ENCODE assay signal across 21 cellular contexts in genomic region chr21:34583926-34584563, GRCh38. TPM values are rescaled to one million over a fixed set of nuclear protein-coding genes. Genes with fewer than 3 reads are reported as not detected.
DNase-seq lines count a peak whose midpoint lies in the region; ATAC-seq and TF ChIP-seq lines count a peak whose summit lies in the region.
"Had no signal": no experiment of that assay in that cellular context is flagged by ENCODE, and none has a peak within 500 bp of the region (broad histone marks: within the 10 kb centered on the region; RNA-seq: fewer than 3 reads in every experiment).

No MANE protein-coding gene starts in this region.

- no peaks in the 10 kb centered on the region for H3K36me3 ChIP-seq in left lung
- no peaks in the 10 kb centered on the region for H3K36me3 ChIP-seq in thoracic aorta
- H3K36me3 ChIP-seq: MG63, neural progenitor cell had no signal

- no peak overlapping the region for H3K27ac ChIP-seq in left lung
- H3K27ac ChIP-seq in thoracic aorta, result peak overlapping the region; percentile 15 to 51
- H3K27ac ChIP-seq: neural progenitor cell, VCaP had no signal

- H3K4me1 ChIP-seq in left lung (peaks cover 2 to 13% of the 10 kb centered on the region in 2 donors), thoracic aorta (ENCODE audit: control insufficient read depth in 1 of 2, low read depth in 2 of 2) (peaks cover 6 to 56% of the 10 kb centered on the region in 2 donors)
- H3K4me1 ChIP-seq: neural progenitor cell had no signal

- no peak for DNase-seq in Right ventricle myocardium inferior (ENCODE audit: missing footprints)
- no peak for DNase-seq in cardiac septum (ENCODE audit: low spot score)
- peak; percentile 53 for DNase-seq in fibroblast of the aortic adventitia (ENCODE audit: low read depth)
- DNase-seq in left lung, result no peak
- DNase-seq in thoracic aorta (ENCODE audit: low spot score), result no peak
- DNase-seq in HEK293T (ENCODE audit: extremely low spot score), result no peak
- no peak for DNase-seq in COR-L47 (lab: John Stamatoyannopoulos, UW)
- DNase-seq: activated CD4-positive, alpha-beta T cell treated with anti-CD3 and anti-CD28 coated beads, Interleukin-2, amount 10 ng/mL, durations not matched to agents 24 days and 14 days; anterior cingulate cortex; caudate nucleus; MG63; NCI-H2029 treated with DMSO at 0.1 percent for 48 hours; NCI-H226; stimulated activated CD4-positive, alpha-beta T cell treated with anti-CD3 and anti-CD28 coated beads, Interleukin-1b, Interleukin-23, amount 100 ng/mL, for 48 hours had no signal

- no peaks in the 10 kb centered on the region for H3K27me3 ChIP-seq in left lung
- no peaks in the 10 kb centered on the region for H3K27me3 ChIP-seq in thoracic aorta (replicated peaks; ENCODE audit: insufficient read depth)
- H3K27me3 ChIP-seq: MG63, neural progenitor cell had no signal

- no peaks in the 10 kb centered on the region for H3K9me3 ChIP-seq in left lung
- no peaks in the 10 kb centered on the region for H3K9me3 ChIP-seq in thoracic aorta

- intact Hi-C loops in Right ventricle myocardium inferior (cut with DNase I) (loop anchor here (2.0 kb wide), 1 partner anchor 57 kb away; no protein-coding TSS in a partner anchor), cardiac septum (cut with DNase I) (no loop called here), left lung (cut with DNase I) (no loop called here)

- CTCF ChIA-PET in HEK293T (lab: Yijun Ruan, JAX), result no interaction called here

- POLR2A ChIA-PET in HEK293T (lab: Yijun Ruan, JAX), result no interaction called here

- H3K4me3 ChIP-seq in fibroblast of the aortic adventitia (ENCODE audit: low read depth, low read length) (no peak overlapping the region), left lung (no peak overlapping the region), thoracic aorta (no peak overlapping the region)
- H3K4me3 ChIP-seq: GM23338, K562, MG63, neural progenitor cell, skin epidermis had no signal

- ATAC-seq in Right ventricle myocardium inferior (peak; percentile 33), left lung (peak; percentile 14), thoracic aorta (ENCODE audit: insufficient number of reproducible peaks, low FRiP score, low read depth) (no peak), GM18511 (IDR thresholded peaks at IDR 0.05; ENCODE audit: unreplicated experiment) (no peak)
- ATAC-seq: SK-N-SH treated with all-trans-retinoic acid at 6 μM for 48 hours had no signal

- TF ChIP-seq CTCF in fibroblast of the aortic adventitia (IDR thresholded peaks at IDR 0.05; ENCODE audit: insufficient read depth, low read length) (no peak), left lung (IDR thresholded peaks at IDR 0.05) (no peak), thoracic aorta (IDR thresholded peaks at IDR 0.05) (no peak)

TF ChIP-seq in HEK293T, 16 proteins besides CTCF, POLR2A, EP300 and RAD21:
- TF ChIP-seq SP1 (IDR thresholded peaks at IDR 0.05), result no peak
- TF ChIP-seq NFRKB (IDR thresholded peaks at IDR 0.05), result no peak
- TF ChIP-seq ELF4 (IDR thresholded peaks at IDR 0.05), result no peak
- no peak for TF ChIP-seq FOXA1 (IDR thresholded peaks at IDR 0.05)
- TF ChIP-seq TARDBP (IDR thresholded peaks at IDR 0.05), result no peak
- no peak for TF ChIP-seq CTBP1 (IDR thresholded peaks at IDR 0.05; ENCODE audit: borderline replicate concordance)
- TF ChIP-seq L3MBTL2 (conservative IDR thresholded peaks at IDR 0.05), result no peak
- TF ChIP-seq HDGF (IDR thresholded peaks at IDR 0.05; ENCODE audit: borderline replicate concordance), result no peak

RNA-seq across cellular contexts. Expression of gene RCAN1, which starts 30.9 kb away (rescaled TPM):
- 36.5 TPM for total RNA-seq in Right ventricle myocardium inferior
- 158 TPM for total RNA-seq in cardiac septum
- 30.5 and 39.7 TPM in 2 replicates for total RNA-seq in fibroblast of the aortic adventitia (ENCODE audit: low replicate concordance)
- total RNA-seq in left lung, result 10 to 100 TPM; 29.8 to 62.6 TPM
- 10 to 100 TPM; 39.3 to 45.2 TPM for total RNA-seq in thoracic aorta

Comparison
In these comparisons a context has a peak if more than half of its experiments do, and no peak if none do; other contexts are left out.
1. ATAC-seq: peak in Right ventricle myocardium inferior (single experiment) and left lung (single experiment); none in thoracic aorta (single experiment) and GM18511 (single experiment).
2. H3K27ac ChIP-seq: peak in thoracic aorta (2 of 2); none in left lung (0 of 2).